Comparison of ENCODE assay signal across 11 cellular contexts in the genomic region with DNA sequence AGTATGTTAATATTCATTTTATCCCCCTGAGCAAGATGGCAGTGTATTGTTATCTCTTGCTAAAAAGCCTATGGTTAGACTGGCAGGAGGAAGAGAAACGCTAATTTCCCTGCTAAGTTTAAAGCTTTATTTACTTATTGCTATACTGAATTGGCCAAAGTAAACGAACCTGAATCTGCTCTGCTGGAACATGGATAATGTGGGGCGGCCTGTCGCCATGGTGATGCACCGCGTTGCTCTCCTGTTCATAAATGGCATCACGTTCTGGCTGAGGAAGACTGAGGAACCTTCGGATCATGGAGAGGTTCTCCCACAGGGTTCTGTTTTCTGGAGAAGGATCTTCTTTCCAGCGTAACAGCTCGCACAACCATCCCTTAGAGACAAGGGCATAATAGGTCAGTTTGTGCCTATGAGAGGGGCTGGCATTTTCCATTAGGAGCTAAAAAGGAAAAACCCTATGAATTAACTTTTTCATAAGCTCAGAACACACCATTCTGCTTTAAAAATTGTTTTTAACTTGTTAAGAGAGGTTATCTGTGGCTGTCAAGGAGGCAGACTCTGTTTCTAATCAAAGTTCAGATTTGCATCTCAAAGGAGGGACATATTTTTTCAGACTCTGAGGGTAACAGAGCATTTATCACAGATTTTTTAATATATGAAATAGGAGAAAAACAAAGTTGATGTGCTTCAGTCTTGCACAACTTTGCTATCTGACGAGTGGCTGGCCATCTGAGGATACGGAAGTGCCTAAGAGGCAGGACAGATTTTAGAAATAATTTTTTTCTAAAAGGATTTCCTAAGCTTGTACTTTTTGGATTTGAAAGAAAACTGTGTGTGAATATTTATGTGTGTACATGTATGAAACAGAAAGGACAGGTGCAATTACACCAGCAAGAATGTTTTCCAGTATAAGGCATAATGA.
DNase-seq lines count a peak whose midpoint lies in the region; ATAC-seq and TF ChIP-seq lines count a peak whose summit lies in the region.
"Had no signal": no experiment of that assay in that cellular context is flagged by ENCODE, and none has a peak within 500 bp of the region (broad histone marks: within the 10 kb centered on the region; RNA-seq: fewer than 3 reads in every experiment).

No MANE protein-coding gene starts in this region.

- no peaks in the 10 kb centered on the region for H3K9me3 Mint-ChIP-seq in activated naive CD4-positive, alpha-beta T cell treated with anti-CD3 and anti-CD28 coated beads, Interleukin-2, amount 50 U/mL, for 24 hours
- H3K9me3 Mint-ChIP-seq in osteocyte (ENCODE audit: unreplicated experiment) = no peaks in the 10 kb centered on the region

- H3K4me3 ChIP-seq in body of pancreas (no peak overlapping the region), transverse colon (no peak overlapping the region)

- TF ChIP-seq POLR2A in body of pancreas (IDR thresholded peaks at IDR 0.05) = no peak
- no peak for TF ChIP-seq POLR2A in transverse colon (IDR thresholded peaks at IDR 0.05)

- H3K9me3 ChIP-seq in body of pancreas (no peaks in the 10 kb centered on the region), transverse colon (no peaks in the 10 kb centered on the region)

- H3K36me3 Mint-ChIP-seq in activated naive CD4-positive, alpha-beta T cell treated with anti-CD3 and anti-CD28 coated beads, Interleukin-2, amount 50 U/mL, for 24 hours = peaks cover 21% of the 10 kb centered on the region
- peaks cover 12% of the 10 kb centered on the region for H3K36me3 Mint-ChIP-seq in osteocyte (ENCODE audit: unreplicated experiment)

- WGBS in body of pancreas, 2 donors = 47 to 48% methylated on average over 12 of the region's 12 CpGs
- 63 to 92% methylated on average over 2 to 12 of the region's 12 CpGs for WGBS in transverse colon (ENCODE audit: low coverage in 1 of 2), 2 donors

- peaks cover 0 to 10% of the 10 kb centered on the region in 2 donors for H3K36me3 ChIP-seq in body of pancreas (replicated peaks in 1 of 2; ENCODE audit: insufficient read depth in 1 of 2, low read depth in 2 of 2)
- peaks cover 0 to 15% (median 7%) of the 10 kb centered on the region in 4 donors for H3K36me3 ChIP-seq in transverse colon

- H3K27me3 ChIP-seq in body of pancreas (no peaks in the 10 kb centered on the region), transverse colon (no peaks in the 10 kb centered on the region)

- TF ChIP-seq EP300 in transverse colon (IDR thresholded peaks at IDR 0.05; ENCODE audit: low read depth) = no peak

- H3K4me1 Mint-ChIP-seq in activated naive CD4-positive, alpha-beta T cell treated with anti-CD3 and anti-CD28 coated beads, Interleukin-2, amount 50 U/mL, for 24 hours = peaks cover 38% of the 10 kb centered on the region
- H3K4me1 Mint-ChIP-seq in osteocyte (ENCODE audit: unreplicated experiment) = peaks cover 20% of the 10 kb centered on the region

- H3K27me3 Mint-ChIP-seq in activated naive CD4-positive, alpha-beta T cell treated with anti-CD3 and anti-CD28 coated beads, Interleukin-2, amount 50 U/mL, for 24 hours = no peaks in the 10 kb centered on the region
- no peaks in the 10 kb centered on the region for H3K27me3 Mint-ChIP-seq in osteocyte (ENCODE audit: unreplicated experiment)

- TF ChIP-seq CTCF in body of pancreas (IDR thresholded peaks at IDR 0.05) (no peak), transverse colon (IDR thresholded peaks at IDR 0.05) (no peak), osteocyte (IDR thresholded peaks at IDR 0.05) (no peak)

- intact Hi-C loops in body of pancreas (cut with DNase I) = no loop called here
- intact Hi-C loops in transverse colon (cut with DNase I; ENCODE audit: low total_unique reads) = no loop called here

- H3K27ac ChIP-seq in body of pancreas (peak overlapping the region in 2 of 4 donors; percentile 15 to 34), transverse colon (no peak overlapping the region)

- peak overlapping the region; percentile 91 for H3K27ac Mint-ChIP-seq in activated naive CD4-positive, alpha-beta T cell treated with anti-CD3 and anti-CD28 coated beads, Interleukin-2, amount 50 U/mL, for 24 hours
- H3K27ac Mint-ChIP-seq in osteocyte (ENCODE audit: unreplicated experiment) = no peak overlapping the region

- DNase-seq in activated naive CD4-positive, alpha-beta T cell treated with Interleukin-2 at 50 U/mL for 16 hours = no peak
- peak; percentile 73 for DNase-seq in NCI-H345 (lab: John Stamatoyannopoulos, UW)
- DNase-seq in body of pancreas = peak; percentile 69 to 86 (median 82)
- peak; percentile 55 for DNase-seq in transverse colon
- DNase-seq in DMS 273 (lab: John Stamatoyannopoulos, UW; ENCODE audit: unreplicated experiment) = no peak
- DNase-seq in osteocyte (ENCODE audit: extremely low spot score, unreplicated experiment) = no peak
- DNase-seq in effector CD4-positive, alpha-beta T cell = no peak
- DNase-seq: activated CD4-positive, alpha-beta T cell treated with anti-CD3 and anti-CD28 coated beads, Interleukin-2, amount 50 U/mL, for 4 hours; AML-193; NCI-H2107 had no signal

- H3K4me3 Mint-ChIP-seq in activated naive CD4-positive, alpha-beta T cell treated with anti-CD3 and anti-CD28 coated beads, Interleukin-2, amount 50 U/mL, for 24 hours = no peak overlapping the region
- H3K4me3 Mint-ChIP-seq in osteocyte (ENCODE audit: unreplicated experiment) = no peak overlapping the region

- in situ Hi-C loops in transverse colon (cut with MboI; ENCODE audit: low pct_ligation_motif_present in 1 of 4, low pct_unique_long_range_greater_than_20kb in 1 of 4, low sequenced_read_pairs in 3 of 4) = no loop called here

- peak; percentile 93 for ATAC-seq in body of pancreas

- H3K4me1 ChIP-seq in body of pancreas = peaks cover 20% of the 10 kb centered on the region
- peaks cover 0 to 8% (median 3%) of the 10 kb centered on the region in 4 donors for H3K4me1 ChIP-seq in transverse colon

Comparison
In these comparisons a context has a peak if more than half of its experiments do, and no peak if none do; other contexts are left out.
1. DNase-seq: peak in NCI-H345 (single experiment), body of pancreas (4 of 4) and transverse colon (single experiment); none in activated naive CD4-positive, alpha-beta T cell treated with Interleukin-2 at 50 U/mL for 16 hours (single experiment), DMS 273 (single experiment), osteocyte (single experiment) and effector CD4-positive, alpha-beta T cell (single experiment).